ENCODE assay signal across 16 cellular contexts in the genomic region with DNA sequence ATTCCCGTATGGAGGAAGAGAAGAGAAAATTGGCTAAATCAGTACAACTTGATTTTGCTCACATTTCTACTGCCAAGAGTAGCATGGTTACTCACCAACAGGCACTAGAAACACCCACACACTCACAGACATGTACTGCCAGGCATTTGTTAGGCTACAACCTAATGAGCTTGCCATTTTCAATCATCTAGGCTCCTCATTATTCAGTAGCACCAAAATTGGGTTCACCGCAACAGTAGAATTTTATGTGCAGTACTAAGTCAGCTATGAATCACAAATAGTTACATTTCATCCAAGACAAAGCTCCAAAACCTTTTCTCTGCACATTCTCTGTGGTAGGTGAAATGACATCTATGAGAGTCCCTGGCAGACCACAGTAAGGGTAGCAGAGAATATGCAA.
A peak's percentile ranks its signal among the peaks of the same experiment; 100 is the strongest.
DNase-seq lines count a peak whose midpoint lies in the region; ATAC-seq and TF ChIP-seq lines count a peak whose summit lies in the region.
"Had no signal": no experiment of that assay in that cellular context is flagged by ENCODE, and none has a peak within 500 bp of the region (broad histone marks: within the 10 kb centered on the region; RNA-seq: fewer than 3 reads in every experiment).

No MANE protein-coding gene starts in this region.

- peak; percentile 60 for DNase-seq in GM04504 (ENCODE audit: low read depth)
- DNase-seq in cardiac fibroblast (ENCODE audit: low read depth in 2 of 2) = peak; percentile 41 to 60
- DNase-seq in middle frontal gyrus (ENCODE audit: extremely low spot score, low spot score) = peak; percentile 37
- DNase-seq in NCI-H1048 (lab: John Stamatoyannopoulos, UW) = no peak
- DNase-seq in CD1c-positive myeloid dendritic cell (ENCODE audit: extremely low spot score) = no peak
- no peak for DNase-seq in iPS-NIHi7 (ENCODE audit: extremely low spot score)
- DNase-seq: activated gamma-delta T cell treated with Interleukin-2 at 50 U/mL for 16 hours; BE2C; lower lobe of right lung; NCI-H2227 treated with DMSO at 0.1 percent for 48 hours; stimulated activated CD4-positive, alpha-beta T cell treated with anti-CD3 and anti-CD28 coated beads, Interleukin-15, amount 100 ng/mL, for 24 hours; T-helper 1 cell; upper lobe of right lung had no signal

- H3K79me2 ChIP-seq in ACC112 (ENCODE audit: control insufficient read depth, insufficient read depth, low read length, unreplicated experiment) = no peaks in the 10 kb centered on the region

- peak overlapping the region; percentile 25 for H3K27ac ChIP-seq in ACC112 (ENCODE audit: low read depth, low read length)
- H3K27ac ChIP-seq: lower lobe of right lung, upper lobe of right lung had no signal

- no peak for TF ChIP-seq CTCF in cardiac fibroblast (IDR thresholded peaks at IDR 0.05; ENCODE audit: low read depth, low read length)

- no peaks in the 10 kb centered on the region for H3K27me3 ChIP-seq in ACC112 (ENCODE audit: insufficient read depth, low read length)
- H3K27me3 ChIP-seq: BE2C, upper lobe of right lung had no signal

- H2AFZ ChIP-seq in ACC112 (ENCODE audit: low read length, unreplicated experiment) = no peak overlapping the region

- no peak for ATAC-seq in GM18519 (IDR thresholded peaks at IDR 0.05; ENCODE audit: low FRiP score, unreplicated experiment)
- ATAC-seq: GM12878, lower lobe of right lung, upper lobe of right lung had no signal

- H3K4me3 ChIP-seq in ACC112 (ENCODE audit: low read depth, low read length) (no peak overlapping the region), cardiac fibroblast (replicated peaks in 1 of 2; ENCODE audit: low read depth in 2 of 2, low read length in 2 of 2) (no peak overlapping the region)
- H3K4me3 ChIP-seq: GM12878, lower lobe of right lung, upper lobe of right lung had no signal

- peaks cover 37% of the 10 kb centered on the region for H3K4me1 ChIP-seq in ACC112 (ENCODE audit: control insufficient read depth, insufficient read depth, low read length, unreplicated experiment)
- H3K4me1 ChIP-seq: BE2C, lower lobe of right lung, upper lobe of right lung had no signal

- no peaks in the 10 kb centered on the region for H3K36me3 ChIP-seq in ACC112 (ENCODE audit: insufficient read depth, low read length)
- H3K36me3 ChIP-seq: BE2C, lower lobe of right lung, upper lobe of right lung had no signal

Comparison
In these comparisons a context has a peak if more than half of its experiments do, and no peak if none do; other contexts are left out.
1. DNase-seq: peak in GM04504 (single experiment), cardiac fibroblast (2 of 2) and middle frontal gyrus (single experiment); none in NCI-H1048 (single experiment), CD1c-positive myeloid dendritic cell (single experiment) and iPS-NIHi7 (single experiment).